8 cellular contexts compared by ENCODE assay signal in genomic region chr3:33798113-33798417, GRCh38. TPM values are rescaled to one million over a fixed set of nuclear protein-coding genes. Genes with fewer than 3 reads are reported as not detected.
DNase-seq lines count a peak whose midpoint lies in the region; ATAC-seq and TF ChIP-seq lines count a peak whose summit lies in the region.

No MANE protein-coding gene starts in this region.

- no peaks in the 10 kb centered on the region for H3F3A ChIP-seq in DOHH2 (ENCODE audit: control insufficient read depth, insufficient read depth)

- H3K4me1 ChIP-seq in DOHH2 (ENCODE audit: control insufficient read depth, low read length) (peaks cover 36% of the 10 kb centered on the region), HUES6 (ENCODE audit: control insufficient read depth, insufficient read depth, low read length) (peaks cover 10% of the 10 kb centered on the region; the same call in 1 of the 2 replicates)
- H3K4me1 ChIP-seq in naive thymus-derived CD4-positive, alpha-beta T cell (ENCODE audit: control insufficient read depth in 2 of 2, insufficient read depth in 2 of 2, low read length in 2 of 2), result peaks cover 21 to 24% of the 10 kb centered on the region in 2 donors

- peaks cover 46% of the 10 kb centered on the region for H3K79me2 ChIP-seq in DOHH2 (ENCODE audit: control insufficient read depth, low read length)

- H3K27ac Mint-ChIP-seq in naive thymus-derived CD4-positive, alpha-beta T cell, result peak overlapping the region; percentile 92 to 100 (median 97)

- no peaks in the 10 kb centered on the region for H3K9me2 ChIP-seq in DOHH2 (replicated peaks; ENCODE audit: control insufficient read depth, low read length)

- H3K36me3 ChIP-seq in DOHH2 (ENCODE audit: control insufficient read depth, low read length), result peaks cover 34% of the 10 kb centered on the region
- peaks cover 4% of the 10 kb centered on the region for H3K36me3 ChIP-seq in HUES6 (ENCODE audit: control insufficient read depth, insufficient read depth, low read length)
- peaks cover 0 to 10% (median 0%) of the 10 kb centered on the region in 3 experiments for H3K36me3 ChIP-seq in naive thymus-derived CD4-positive, alpha-beta T cell (ENCODE audit: control insufficient read depth in 2 of 3, insufficient read depth in 3 of 3, low read length in 3 of 3)

- peak overlapping the region; percentile 87 to 100 (median 99) for H3K4me3 Mint-ChIP-seq in naive thymus-derived CD4-positive, alpha-beta T cell

- H3K27me3 Mint-ChIP-seq in naive thymus-derived CD4-positive, alpha-beta T cell, result peaks cover 0 to 10% (median 0%) of the 10 kb centered on the region in 5 donors

- H3K9me3 Mint-ChIP-seq in naive thymus-derived CD4-positive, alpha-beta T cell, result no peaks in the 10 kb centered on the region

- H3K27me3 ChIP-seq in DOHH2 (ENCODE audit: control insufficient read depth, low read length) (no peaks in the 10 kb centered on the region), HUES6 (ENCODE audit: control insufficient read depth, insufficient read depth, low read length) (no peaks in the 10 kb centered on the region)
- no peaks in the 10 kb centered on the region for H3K27me3 ChIP-seq in naive thymus-derived CD4-positive, alpha-beta T cell (ENCODE audit: control insufficient read depth in 2 of 2, insufficient read depth in 2 of 2, low read length in 2 of 2)

- H3K9me3 ChIP-seq in DOHH2 (ENCODE audit: control insufficient read depth, insufficient read depth, low read length) (no peaks in the 10 kb centered on the region), HUES6 (ENCODE audit: control insufficient read depth, insufficient read depth, low read depth, low read length) (peaks cover 3% of the 10 kb centered on the region; the same call in 1 of the 2 replicates)
- H3K9me3 ChIP-seq in naive thymus-derived CD4-positive, alpha-beta T cell (ENCODE audit: control insufficient read depth in 2 of 3, low read length in 3 of 3), result no peaks in the 10 kb centered on the region

- intact Hi-C loops in naive thymus-derived CD4-positive, alpha-beta T cell (cut with micrococcal nuclease), result loop anchor here (1.0 to 5.0 kb wide), 7 partner anchors 8 to 1113 kb away; partner anchors contain the start of genes CLASP2 (in 2 of the 2), UBP1 (in 2 of the 2), CNOT10 (in 1 of the 2) and CRTAP (in 1 of the 2)

- H3K36me3 Mint-ChIP-seq in naive thymus-derived CD4-positive, alpha-beta T cell, result peaks cover 3 to 9% (median 8%) of the 10 kb centered on the region in 5 donors

- peak overlapping the region; percentile 46; the same call in 1 of the 2 replicates for H3K27ac ChIP-seq in DOHH2 (ENCODE audit: low read depth, low read length)
- no peak overlapping the region; the same call in 1 of the 2 replicates for H3K27ac ChIP-seq in HUES6 (ENCODE audit: low read depth, low read length)
- H3K27ac ChIP-seq in cingulate gyrus (ENCODE audit: low read depth, low read length), result peak overlapping the region; percentile 91
- peak overlapping the region; percentile 86 for H3K27ac ChIP-seq in naive thymus-derived CD4-positive, alpha-beta T cell (ENCODE audit: low read depth, low read length)

- peak overlapping the region; percentile 85 for H3K4me2 ChIP-seq in DOHH2 (ENCODE audit: low read length)

- DNase-seq in naive thymus-derived CD4-positive, alpha-beta T cell, result no peak
- no peak for DNase-seq in superior temporal gyrus (ENCODE audit: extremely low spot score)
- DNase-seq in SK-N-DZ (ENCODE audit: low spot score), result no peak
- DNase-seq in activated effector memory CD4-positive, alpha-beta T cell treated with Interleukin-2 at 50 U/mL for 16 hours, result no peak

- peak overlapping the region; percentile 95 for H3K9ac ChIP-seq in HUES6 (ENCODE audit: low read length)

- H3K4me3 ChIP-seq in DOHH2 (ENCODE audit: low read length) (peak overlapping the region; percentile 82), HUES6 (ENCODE audit: low read depth, low read length) (peak overlapping the region; percentile 94)
- H3K4me3 ChIP-seq in naive thymus-derived CD4-positive, alpha-beta T cell (ENCODE audit: low read length), result peak overlapping the region; percentile 97

- TF ChIP-seq CTCF in DOHH2 (IDR thresholded peaks at IDR 0.05; ENCODE audit: low read depth, low read length, poor library complexity, severe bottlenecking), result no peak

- H4K20me1 ChIP-seq in DOHH2 (ENCODE audit: control insufficient read depth, insufficient read depth, low read depth, low read length), result no peaks in the 10 kb centered on the region

- ATAC-seq in GM21526 (IDR thresholded peaks at IDR 0.05; ENCODE audit: low FRiP score, unreplicated experiment), result peak; percentile 57
- peak; percentile 72 for ATAC-seq in naive thymus-derived CD4-positive, alpha-beta T cell

- peaks cover 36 to 71% (median 61%) of the 10 kb centered on the region in 7 donors for H3K4me1 Mint-ChIP-seq in naive thymus-derived CD4-positive, alpha-beta T cell

- POLR2A ChIA-PET in naive thymus-derived CD4-positive, alpha-beta T cell (lab: Charles Lee), result interaction anchor here (0.6 to 3.2 kb wide), 8 partner anchors 9 to 685 kb away, joined by 4 to 21 read pairs (median 4); partner anchors contain the start of genes CRTAP and UBP1

- CTCF ChIA-PET in naive thymus-derived CD4-positive, alpha-beta T cell (lab: Charles Lee), result interaction anchor here (0.6 to 3.5 kb wide), 6 partner anchors 9 to 433 kb away, joined by 3 to 18 read pairs (median 4); no protein-coding TSS in a partner anchor

RNA-seq across cellular contexts. Expression of gene PDCD6IP, which starts 0.4 kb away (rescaled TPM):
- total RNA-seq in naive thymus-derived CD4-positive, alpha-beta T cell, result 100 to 1,000 TPM; 139 to 221 (median 202) TPM
- polyA plus RNA-seq in naive thymus-derived CD4-positive, alpha-beta T cell, result 10 to 100 TPM; 60.3 to 75.1 TPM
- 77.3 and 84.8 TPM in 2 replicates for polyA plus RNA-seq in SK-N-DZ (2014; cell fraction: cytosol; rRNA removed)
- polyA plus RNA-seq in SK-N-DZ (2014; cell fraction: nucleus; rRNA removed), result 133 and 183 TPM in 2 replicates
